In genomic region chr6:41640436-41640835, GRCh38 we compare ENCODE assay signal across 1 cellular context.
TF ChIP-seq lines count a peak whose summit lies in the region.

No MANE protein-coding gene starts in this region.

TF ChIP-seq in H1, 55 proteins besides CTCF, POLR2A, EP300 and RAD21:
- no peak for TF ChIP-seq KDM5A (IDR thresholded peaks at IDR 0.05; ENCODE audit: low read length)
- TF ChIP-seq HDAC2 (IDR thresholded peaks at IDR 0.05; ENCODE audit: borderline replicate concordance in 1 of 2, low read depth in 2 of 2, low read length in 2 of 2): no peak
